In the genomic region with DNA sequence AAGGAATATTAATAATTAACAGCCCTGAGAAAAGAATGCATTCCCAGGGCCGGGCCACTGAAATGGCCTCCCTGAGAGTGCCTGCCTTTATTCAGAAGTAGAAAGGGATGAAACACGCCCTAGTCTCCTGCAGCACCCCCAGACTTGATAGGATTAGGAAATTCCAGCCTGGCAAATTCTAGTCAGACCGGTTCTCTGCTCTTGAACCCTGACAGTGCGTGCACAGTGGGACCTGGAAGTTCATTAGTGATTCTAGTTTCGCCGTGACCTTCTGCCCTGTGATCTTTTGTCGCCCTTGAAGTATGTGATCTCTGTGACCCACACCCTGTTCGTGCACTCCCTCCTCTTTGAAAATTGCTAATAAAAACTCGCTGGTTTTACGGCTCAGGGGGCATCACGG, we compare ENCODE assay signal across 11 cellular contexts. TPM values are rescaled to one million over a fixed set of nuclear protein-coding genes. Genes with fewer than 3 reads are reported as not detected.
DNase-seq lines count a peak whose midpoint lies in the region; ATAC-seq and TF ChIP-seq lines count a peak whose summit lies in the region.
"Had no signal": no experiment of that assay in that cellular context is flagged by ENCODE, and none has a peak within 500 bp of the region (broad histone marks: within the 10 kb centered on the region; RNA-seq: fewer than 3 reads in every experiment).

No MANE protein-coding gene starts in this region.

- ATAC-seq in body of pancreas (peak; percentile 6), HG02852 (IDR thresholded peaks at IDR 0.05; ENCODE audit: unreplicated experiment) (no peak), left ventricle myocardium superior (no peak)
- ATAC-seq: activated naive CD4-positive, alpha-beta T cell treated with anti-CD3 and anti-CD28 coated beads, Interleukin-2, amount 50 U/mL, for 72 hours had no signal

- peaks cover 8% of the 10 kb centered on the region for H3K23me2 ChIP-seq in H9 (ENCODE audit: insufficient read length, low read depth, low read length, poor library complexity, severe bottlenecking)

- H3K4me1 Mint-ChIP-seq in H9: peaks cover 58 to 62% of the 10 kb centered on the region in 2 experiments
- H3K4me1 Mint-ChIP-seq in neural progenitor cell: peaks cover 62% of the 10 kb centered on the region
- H3K4me1 Mint-ChIP-seq in T-helper 2 cell treated with Interferon-gamma antibody and Interleukin-4, amounts not matched to agents 5 μg/mL and 100 μg/mL, for 36 hours (ENCODE audit: low read depth): peaks cover 34% of the 10 kb centered on the region

- H4K91ac ChIP-seq in H9 (ENCODE audit: insufficient read length, low read depth, low read length): no peak overlapping the region

- H3K79me2 ChIP-seq in H9 (ENCODE audit: insufficient read depth, low read length) (peaks cover 5% of the 10 kb centered on the region; the same call in 1 of the 2 replicates), neural progenitor cell (ENCODE audit: low read depth) (peaks cover 28% of the 10 kb centered on the region)

- peaks cover 21% of the 10 kb centered on the region for H3F3A ChIP-seq in neural progenitor cell (ENCODE audit: low read depth)

- H2BK5ac ChIP-seq in H9 (ENCODE audit: insufficient read length, low read length): no peak overlapping the region

- DNase-seq in H9 (peak; percentile 62), body of pancreas (peak; percentile 50 to 68 (median 64)), neural progenitor cell (ENCODE audit: low spot score) (peak; percentile 52), left ventricle myocardium superior (no peak)
- no peak for DNase-seq in T-helper 2 cell treated with Interferon-gamma antibody and Interleukin-4, amounts not matched to agents 5 μg/mL and 100 μg/mL, for 36 hours (ENCODE audit: low spot score)
- DNase-seq: DND-41; effector memory CD4-positive, alpha-beta T cell; MV-4-11 had no signal

- H3T11ph ChIP-seq in H9 (ENCODE audit: low read length): no peak overlapping the region

- no peak overlapping the region for H3K14ac ChIP-seq in H9 (ENCODE audit: insufficient read depth, low read length)

- no peak overlapping the region for H2AK5ac ChIP-seq in H9 (ENCODE audit: insufficient read length, low read length)

- H3K9me3 Mint-ChIP-seq in H9: peaks cover 0 to 5% of the 10 kb centered on the region in 2 experiments; a peak in 2 of 5 replicates
- no peaks in the 10 kb centered on the region for H3K9me3 Mint-ChIP-seq in neural progenitor cell
- no peaks in the 10 kb centered on the region for H3K9me3 Mint-ChIP-seq in T-helper 2 cell treated with Interferon-gamma antibody and Interleukin-4, amounts not matched to agents 5 μg/mL and 100 μg/mL, for 36 hours

- no CpG with 5 or more reads among the region's 11 CpGs for WGBS in H9 (ENCODE audit: extremely low coverage, insufficient read length, low lambda C conversion rate)
- WGBS in body of pancreas, 2 donors: 13 to 15% methylated on average over 11 of the region's 11 CpGs

- H3K27ac ChIP-seq in H9 (ENCODE audit: insufficient read length, low read depth, low read length) (no peak overlapping the region), body of pancreas (peak overlapping the region; percentile 68 to 99 (median 98)), neural progenitor cell (no peak overlapping the region)

- no peak overlapping the region for H2AFZ ChIP-seq in H9 (ENCODE audit: low read length)
- H2AFZ ChIP-seq in neural progenitor cell (replicated peaks): no peak overlapping the region

- TF ChIP-seq CTCF in H9 (conservative IDR thresholded peaks at IDR 0.05) (no peak), body of pancreas (IDR thresholded peaks at IDR 0.05) (no peak), neural progenitor cell (IDR thresholded peaks at IDR 0.05) (no peak)

- H4K8ac ChIP-seq in H9 (replicated peaks; ENCODE audit: insufficient read length, low read depth, low read length): no peak overlapping the region

- no peak overlapping the region for H2BK20ac ChIP-seq in H9 (ENCODE audit: low read depth, low read length, poor library complexity, severe bottlenecking)

- no peak overlapping the region for H2BK12ac ChIP-seq in H9 (ENCODE audit: insufficient read length, low read depth, low read length)

- H3K27ac Mint-ChIP-seq in H9: peak overlapping the region; percentile 73 to 95 (median 92); a peak in 5 of 7 replicates
- peak overlapping the region; percentile 81 for H3K27ac Mint-ChIP-seq in neural progenitor cell
- H3K27ac Mint-ChIP-seq in T-helper 2 cell treated with Interferon-gamma antibody and Interleukin-4, amounts not matched to agents 5 μg/mL and 100 μg/mL, for 36 hours: no peak overlapping the region

- H3K79me1 ChIP-seq in H9 (ENCODE audit: insufficient read depth, low read depth, low read length, poor library complexity, severe bottlenecking): no peaks in the 10 kb centered on the region

- no peak overlapping the region for H4K5ac ChIP-seq in H9 (ENCODE audit: insufficient read length, low read depth, low read length)

- peaks cover 3% of the 10 kb centered on the region; the same call in 1 of the 2 replicates for H3K4me1 ChIP-seq in H9 (ENCODE audit: insufficient read depth, low read length)
- peaks cover 69% of the 10 kb centered on the region for H3K4me1 ChIP-seq in body of pancreas
- peaks cover 11% of the 10 kb centered on the region for H3K4me1 ChIP-seq in neural progenitor cell

- H3K4me2 ChIP-seq in H9 (ENCODE audit: insufficient read depth, insufficient read length, low read length) (peak overlapping the region; percentile 45), neural progenitor cell (peak overlapping the region; percentile 25)

- intact Hi-C loops in body of pancreas (cut with DNase I): no loop called here
- intact Hi-C loops in left ventricle myocardium superior (cut with micrococcal nuclease): no loop called here

- H3K27me3 Mint-ChIP-seq in H9 (ENCODE audit: low read depth): peaks cover 22% of the 10 kb centered on the region
- peaks cover 23% of the 10 kb centered on the region for H3K27me3 Mint-ChIP-seq in neural progenitor cell (ENCODE audit: insufficient read depth, low read depth)
- H3K27me3 Mint-ChIP-seq in T-helper 2 cell treated with Interferon-gamma antibody and Interleukin-4, amounts not matched to agents 5 μg/mL and 100 μg/mL, for 36 hours (ENCODE audit: low read depth): peaks cover 21% of the 10 kb centered on the region

- no peak overlapping the region for H2BK120ac ChIP-seq in H9 (ENCODE audit: low read depth, low read length, poor library complexity, severe bottlenecking)

- H3K36me3 ChIP-seq in body of pancreas (replicated peaks in 1 of 2; ENCODE audit: insufficient read depth in 1 of 2, low read depth in 2 of 2): peaks cover 0 to 2% of the 10 kb centered on the region in 2 donors
- H3K36me3 ChIP-seq in neural progenitor cell: no peaks in the 10 kb centered on the region

- TF ChIP-seq POLR2A in body of pancreas (IDR thresholded peaks at IDR 0.05): no peak

- H3K9me3 ChIP-seq in H9 (ENCODE audit: control insufficient read depth, low read depth, low read length) (no peaks in the 10 kb centered on the region), body of pancreas (no peaks in the 10 kb centered on the region), neural progenitor cell (ENCODE audit: low read depth) (no peaks in the 10 kb centered on the region)

- H3K27me3 ChIP-seq in H9 (ENCODE audit: insufficient read depth, low read length) (no peaks in the 10 kb centered on the region), body of pancreas (no peaks in the 10 kb centered on the region), neural progenitor cell (peaks cover 41% of the 10 kb centered on the region)

- H3K23ac ChIP-seq in H9 (ENCODE audit: insufficient read length, low read depth, low read length): no peak overlapping the region

- H3K18ac ChIP-seq in H9 (ENCODE audit: insufficient read length, low read depth, low read length): no peak overlapping the region

- no peak overlapping the region for H2BK15ac ChIP-seq in H9 (ENCODE audit: low read depth, low read length)

- no peak overlapping the region for H3K4ac ChIP-seq in H9 (ENCODE audit: low read depth, low read length)

- peak overlapping the region; percentile 57 to 73 for H3K4me3 Mint-ChIP-seq in H9
- H3K4me3 Mint-ChIP-seq in neural progenitor cell: peak overlapping the region; percentile 81
- no peak overlapping the region for H3K4me3 Mint-ChIP-seq in T-helper 2 cell treated with Interferon-gamma antibody and Interleukin-4, amounts not matched to agents 5 μg/mL and 100 μg/mL, for 36 hours

- H3K9ac ChIP-seq in H9 (ENCODE audit: extremely low read depth, insufficient read length, low read length) (no peak overlapping the region), neural progenitor cell (no peak overlapping the region)

- H4K20me1 ChIP-seq in H9 (ENCODE audit: control insufficient read depth, insufficient read depth, insufficient read length) (no peaks in the 10 kb centered on the region), neural progenitor cell (ENCODE audit: low read depth) (peaks cover 23% of the 10 kb centered on the region)

- no peak overlapping the region for H3K56ac ChIP-seq in H9 (ENCODE audit: insufficient read length, low read depth, low read length)

- no peak overlapping the region for H3K4me3 ChIP-seq in body of pancreas
- H3K4me3 ChIP-seq in neural progenitor cell: no peak overlapping the region

- peaks cover 18 to 23% (median 18%) of the 10 kb centered on the region in 3 experiments for H3K36me3 Mint-ChIP-seq in H9 (ENCODE audit: insufficient read depth in 1 of 3, low read depth in 3 of 3)
- H3K36me3 Mint-ChIP-seq in neural progenitor cell: peaks cover 12% of the 10 kb centered on the region
- H3K36me3 Mint-ChIP-seq in T-helper 2 cell treated with Interferon-gamma antibody and Interleukin-4, amounts not matched to agents 5 μg/mL and 100 μg/mL, for 36 hours (ENCODE audit: low read depth): peaks cover 14% of the 10 kb centered on the region

RNA-seq across cellular contexts. Expression of gene GSTP1, which starts 2.1 kb away (rescaled TPM):
- 1,469 and 1,513 TPM in 2 replicates for total RNA-seq in H9 (2021)
- 100 to 1,000 TPM; 359 to 454 TPM for total RNA-seq in body of pancreas
- total RNA-seq in neural progenitor cell (ENCODE audit: low replicate concordance): 436 and 1,035 TPM in 2 replicates
- total RNA-seq in left ventricle myocardium superior: 360 TPM

RNA-seq across cellular contexts. Expression of gene NDUFV1, which starts 25.3 kb away (rescaled TPM):
- 152 and 154 TPM in 2 replicates for total RNA-seq in H9 (2021)
- 100 to 1,000 TPM; 209 to 264 TPM for total RNA-seq in body of pancreas
- 71.0 and 137 TPM in 2 replicates for total RNA-seq in neural progenitor cell (ENCODE audit: low replicate concordance)
- total RNA-seq in left ventricle myocardium superior: 768 TPM

RNA-seq across cellular contexts. Expression of gene NUDT8, which starts 48.3 kb away (rescaled TPM):
- total RNA-seq in H9 (2021): 6.5 and 6.8 TPM in 2 replicates
- total RNA-seq in body of pancreas: 10 to 100 TPM; 11.5 to 21.8 TPM
- 1.6 and 4.1 TPM in 2 replicates for total RNA-seq in neural progenitor cell (ENCODE audit: low replicate concordance)
- total RNA-seq in left ventricle myocardium superior: 106 TPM

RNA-seq across cellular contexts. Expression of gene TBX10, which starts 58.1 kb away (rescaled TPM):
- total RNA-seq in H9 (2021): not detected in 2 replicates
- total RNA-seq in body of pancreas: not detected
- total RNA-seq in neural progenitor cell (ENCODE audit: low replicate concordance): not detected in 2 replicates
- 0.37 TPM for total RNA-seq in left ventricle myocardium superior
- total RNA-seq: activated naive CD4-positive, alpha-beta T cell treated with anti-CD3 and anti-CD28 coated beads, Interleukin-2, amount 50 U/mL, for 72 hours; H4 had no signal

RNA-seq across cellular contexts. Expression of gene CABP2, which starts 58.2 kb away (rescaled TPM):
- total RNA-seq in H9 (2021) (not detected in 2 replicates), body of pancreas (not detected), neural progenitor cell (ENCODE audit: low replicate concordance) (not detected in 2 replicates), left ventricle myocardium superior (not detected)
- total RNA-seq: activated naive CD4-positive, alpha-beta T cell treated with anti-CD3 and anti-CD28 coated beads, Interleukin-2, amount 50 U/mL, for 72 hours; H4 had no signal

Comparison
In these comparisons a context has a peak if more than half of its experiments do, and no peak if none do; other contexts are left out.
1. DNase-seq: peak in H9 (single experiment), body of pancreas (4 of 4) and neural progenitor cell (single experiment); none in T-helper 2 cell treated with Interferon-gamma antibody and Interleukin-4, amounts not matched to agents 5 μg/mL and 100 μg/mL, for 36 hours (single experiment) and left ventricle myocardium superior (single experiment).
2. H3K27ac ChIP-seq: peak in body of pancreas (4 of 4); none in H9 (single experiment) and neural progenitor cell (single experiment).